Comparison of ENCODE assay signal across 1 cellular context in the genomic region with DNA sequence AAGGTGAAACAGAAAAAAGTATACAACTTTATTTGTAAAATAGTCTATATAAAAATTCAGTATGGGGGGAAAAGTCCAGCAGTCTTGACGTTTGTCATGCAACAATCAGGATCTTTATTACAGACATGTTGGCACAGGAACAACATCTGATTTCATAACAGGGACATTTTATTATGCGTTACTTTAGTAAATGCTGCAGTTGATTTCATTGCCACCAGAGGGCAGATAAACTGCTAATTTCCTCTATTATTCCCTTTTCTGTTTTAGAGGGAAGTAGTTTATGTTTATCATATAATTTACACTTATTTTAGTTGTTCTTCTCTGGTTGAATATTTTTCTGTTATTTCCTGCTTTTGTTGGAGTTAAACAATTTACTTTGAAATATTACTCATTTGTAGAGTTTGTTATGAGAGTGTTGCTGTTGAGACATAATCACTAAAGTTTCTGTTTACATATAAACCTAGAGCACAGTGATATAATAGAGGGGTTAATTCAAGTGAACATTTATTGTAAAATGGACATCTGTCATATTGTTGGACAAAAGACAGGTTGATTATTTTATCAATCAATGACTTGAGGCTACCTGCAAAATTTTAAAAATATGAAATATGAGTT.
TF ChIP-seq lines count a peak whose summit lies in the region.

No MANE protein-coding gene starts in this region.

TF ChIP-seq in HCT116, 20 proteins besides CTCF, POLR2A, EP300 and RAD21 (continued from another document):
- TF ChIP-seq, protein P1, sequence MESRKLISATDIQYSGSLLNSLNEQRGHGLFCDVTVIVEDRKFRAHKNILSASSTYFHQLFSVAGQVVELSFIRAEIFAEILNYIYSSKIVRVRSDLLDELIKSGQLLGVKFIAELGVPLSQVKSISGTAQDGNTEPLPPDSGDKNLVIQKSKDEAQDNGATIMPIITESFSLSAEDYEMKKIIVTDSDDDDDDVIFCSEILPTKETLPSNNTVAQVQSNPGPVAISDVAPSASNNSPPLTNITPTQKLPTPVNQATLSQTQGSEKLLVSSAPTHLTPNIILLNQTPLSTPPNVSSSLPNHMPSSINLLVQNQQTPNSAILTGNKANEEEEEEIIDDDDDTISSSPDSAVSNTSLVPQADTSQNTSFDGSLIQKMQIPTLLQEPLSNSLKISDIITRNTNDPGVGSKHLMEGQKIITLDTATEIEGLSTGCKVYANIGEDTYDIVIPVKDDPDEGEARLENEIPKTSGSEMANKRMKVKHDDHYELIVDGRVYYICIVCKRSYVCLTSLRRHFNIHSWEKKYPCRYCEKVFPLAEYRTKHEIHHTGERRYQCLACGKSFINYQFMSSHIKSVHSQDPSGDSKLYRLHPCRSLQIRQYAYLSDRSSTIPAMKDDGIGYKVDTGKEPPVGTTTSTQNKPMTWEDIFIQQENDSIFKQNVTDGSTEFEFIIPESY (IDR thresholded peaks at IDR 0.05; ENCODE audit: extremely low read depth, insufficient replicate concordance, low read length): no peak
- TF ChIP-seq TCF7L2 (IDR thresholded peaks at IDR 0.05; ENCODE audit: borderline replicate concordance, extremely low read depth, insufficient read depth, insufficient read length): no peak
